1 cellular context compared by ENCODE assay signal in the genomic region with DNA sequence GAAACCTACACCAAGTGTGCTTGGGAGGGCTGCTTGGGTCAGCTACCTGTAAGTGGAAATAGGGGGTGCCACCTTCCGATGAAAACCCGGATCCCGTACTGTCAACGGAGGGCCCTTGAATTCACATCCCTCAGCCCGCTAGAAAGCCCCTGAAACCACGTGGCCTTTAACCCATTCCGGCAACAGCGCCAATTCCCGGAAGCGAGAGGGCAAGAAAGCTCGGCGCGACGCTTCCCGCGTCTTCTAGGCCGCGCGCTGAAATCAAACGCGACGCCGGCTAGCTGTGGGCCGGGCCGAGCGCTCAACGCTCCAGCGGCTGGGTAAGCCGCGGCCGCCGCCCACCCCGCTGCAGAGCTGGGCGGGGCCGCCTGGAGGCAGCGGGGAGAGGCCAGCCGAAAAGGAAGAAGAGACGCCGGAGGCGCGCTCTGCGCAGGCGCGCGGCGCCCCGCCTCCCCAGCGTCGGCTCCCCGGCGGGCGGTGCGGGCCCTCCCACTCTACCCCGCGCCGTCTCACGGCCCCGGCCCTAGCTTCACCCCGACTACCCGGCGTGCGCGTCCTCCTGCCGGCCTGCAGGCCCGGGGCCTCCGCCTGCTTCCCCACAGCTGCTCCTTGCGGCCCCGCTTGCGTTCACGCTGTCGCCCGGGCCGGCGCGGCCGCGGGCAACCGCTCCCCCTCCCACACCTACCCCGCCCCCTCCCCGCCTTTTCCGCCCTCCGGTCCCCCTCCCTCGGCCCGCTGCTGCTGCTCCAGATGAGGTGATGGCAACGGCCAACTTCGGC.
TF ChIP-seq lines count a peak whose summit lies in the region.

A gene (plus strand): TSS at position 492 of the 779 bp plus-strand sequence. CDS start 267 bp downstream, at position 759.

TF ChIP-seq in HEK293, 187 proteins besides CTCF, POLR2A, EP300 and RAD21 (continued from another document and continues in another):
- TF ChIP-seq, protein P1, sequence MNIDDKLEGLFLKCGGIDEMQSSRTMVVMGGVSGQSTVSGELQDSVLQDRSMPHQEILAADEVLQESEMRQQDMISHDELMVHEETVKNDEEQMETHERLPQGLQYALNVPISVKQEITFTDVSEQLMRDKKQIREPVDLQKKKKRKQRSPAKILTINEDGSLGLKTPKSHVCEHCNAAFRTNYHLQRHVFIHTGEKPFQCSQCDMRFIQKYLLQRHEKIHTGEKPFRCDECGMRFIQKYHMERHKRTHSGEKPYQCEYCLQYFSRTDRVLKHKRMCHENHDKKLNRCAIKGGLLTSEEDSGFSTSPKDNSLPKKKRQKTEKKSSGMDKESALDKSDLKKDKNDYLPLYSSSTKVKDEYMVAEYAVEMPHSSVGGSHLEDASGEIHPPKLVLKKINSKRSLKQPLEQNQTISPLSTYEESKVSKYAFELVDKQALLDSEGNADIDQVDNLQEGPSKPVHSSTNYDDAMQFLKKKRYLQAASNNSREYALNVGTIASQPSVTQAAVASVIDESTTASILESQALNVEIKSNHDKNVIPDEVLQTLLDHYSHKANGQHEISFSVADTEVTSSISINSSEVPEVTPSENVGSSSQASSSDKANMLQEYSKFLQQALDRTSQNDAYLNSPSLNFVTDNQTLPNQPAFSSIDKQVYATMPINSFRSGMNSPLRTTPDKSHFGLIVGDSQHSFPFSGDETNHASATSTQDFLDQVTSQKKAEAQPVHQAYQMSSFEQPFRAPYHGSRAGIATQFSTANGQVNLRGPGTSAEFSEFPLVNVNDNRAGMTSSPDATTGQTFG (tag by site-specific recombination; IDR thresholded peaks at IDR 0.05; ENCODE audit: borderline replicate concordance), result no peak
- no peak for TF ChIP-seq ZNF658 (tag by site-specific recombination; IDR thresholded peaks at IDR 0.05)
- no peak for TF ChIP-seq ZNF664 (tag by site-specific recombination; IDR thresholded peaks at IDR 0.05)
- TF ChIP-seq ZNF114 (tag by site-specific recombination; IDR thresholded peaks at IDR 0.05), result no peak
- TF ChIP-seq, protein P2, sequence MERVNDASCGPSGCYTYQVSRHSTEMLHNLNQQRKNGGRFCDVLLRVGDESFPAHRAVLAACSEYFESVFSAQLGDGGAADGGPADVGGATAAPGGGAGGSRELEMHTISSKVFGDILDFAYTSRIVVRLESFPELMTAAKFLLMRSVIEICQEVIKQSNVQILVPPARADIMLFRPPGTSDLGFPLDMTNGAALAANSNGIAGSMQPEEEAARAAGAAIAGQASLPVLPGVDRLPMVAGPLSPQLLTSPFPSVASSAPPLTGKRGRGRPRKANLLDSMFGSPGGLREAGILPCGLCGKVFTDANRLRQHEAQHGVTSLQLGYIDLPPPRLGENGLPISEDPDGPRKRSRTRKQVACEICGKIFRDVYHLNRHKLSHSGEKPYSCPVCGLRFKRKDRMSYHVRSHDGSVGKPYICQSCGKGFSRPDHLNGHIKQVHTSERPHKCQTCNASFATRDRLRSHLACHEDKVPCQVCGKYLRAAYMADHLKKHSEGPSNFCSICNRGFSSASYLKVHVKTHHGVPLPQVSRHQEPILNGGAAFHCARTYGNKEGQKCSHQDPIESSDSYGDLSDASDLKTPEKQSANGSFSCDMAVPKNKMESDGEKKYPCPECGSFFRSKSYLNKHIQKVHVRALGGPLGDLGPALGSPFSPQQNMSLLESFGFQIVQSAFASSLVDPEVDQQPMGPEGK (tag by site-specific recombination; IDR thresholded peaks at IDR 0.05), result peak; percentile 21; the same call in 1 of the 2 replicates
- TF ChIP-seq, protein P3, sequence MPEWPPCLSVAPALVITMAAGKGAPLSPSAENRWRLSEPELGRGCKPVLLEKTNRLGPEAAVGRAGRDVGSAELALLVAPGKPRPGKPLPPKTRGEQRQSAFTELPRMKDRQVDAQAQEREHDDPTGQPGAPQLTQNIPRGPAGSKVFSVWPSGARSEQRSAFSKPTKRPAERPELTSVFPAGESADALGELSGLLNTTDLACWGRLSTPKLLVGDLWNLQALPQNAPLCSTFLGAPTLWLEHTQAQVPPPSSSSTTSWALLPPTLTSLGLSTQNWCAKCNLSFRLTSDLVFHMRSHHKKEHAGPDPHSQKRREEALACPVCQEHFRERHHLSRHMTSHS (tag by site-specific recombination; IDR thresholded peaks at IDR 0.05), result no peak
- TF ChIP-seq ZNF549 (tag by site-specific recombination; IDR thresholded peaks at IDR 0.05), result no peak
- peak; percentile 67 for TF ChIP-seq ZNF2 (tag by site-specific recombination; IDR thresholded peaks at IDR 0.05)
- peak; percentile 58; the same call in 1 of the 2 replicates for TF ChIP-seq ZNF366 (tag by site-specific recombination; conservative IDR thresholded peaks at IDR 0.05)
- TF ChIP-seq ZNF146 (tag by site-specific recombination; IDR thresholded peaks at IDR 0.05), result no peak
- 0 out of 2 replicates have a peak, but pooled peaks have one; percentile 12 for TF ChIP-seq ZNF843 (tag by site-specific recombination; IDR thresholded peaks at IDR 0.05)
- no peak for TF ChIP-seq ZNF701 (tag by site-specific recombination; IDR thresholded peaks at IDR 0.05)
- TF ChIP-seq, protein P4, sequence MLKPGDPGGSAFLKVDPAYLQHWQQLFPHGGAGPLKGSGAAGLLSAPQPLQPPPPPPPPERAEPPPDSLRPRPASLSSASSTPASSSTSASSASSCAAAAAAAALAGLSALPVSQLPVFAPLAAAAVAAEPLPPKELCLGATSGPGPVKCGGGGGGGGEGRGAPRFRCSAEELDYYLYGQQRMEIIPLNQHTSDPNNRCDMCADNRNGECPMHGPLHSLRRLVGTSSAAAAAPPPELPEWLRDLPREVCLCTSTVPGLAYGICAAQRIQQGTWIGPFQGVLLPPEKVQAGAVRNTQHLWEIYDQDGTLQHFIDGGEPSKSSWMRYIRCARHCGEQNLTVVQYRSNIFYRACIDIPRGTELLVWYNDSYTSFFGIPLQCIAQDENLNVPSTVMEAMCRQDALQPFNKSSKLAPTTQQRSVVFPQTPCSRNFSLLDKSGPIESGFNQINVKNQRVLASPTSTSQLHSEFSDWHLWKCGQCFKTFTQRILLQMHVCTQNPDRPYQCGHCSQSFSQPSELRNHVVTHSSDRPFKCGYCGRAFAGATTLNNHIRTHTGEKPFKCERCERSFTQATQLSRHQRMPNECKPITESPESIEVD (tag by site-specific recombination; IDR thresholded peaks at IDR 0.05), result no peak
- TF ChIP-seq ZNF621 (tag by site-specific recombination; IDR thresholded peaks at IDR 0.05), result no peak
- TF ChIP-seq TRIM28 (IDR thresholded peaks at IDR 0.05; ENCODE audit: borderline replicate concordance, low read length), result no peak
- peak; percentile 38; the same call in 1 of the 2 replicates for TF ChIP-seq KLF1 (tag by site-specific recombination; IDR thresholded peaks at IDR 0.05)
- TF ChIP-seq, protein P5, sequence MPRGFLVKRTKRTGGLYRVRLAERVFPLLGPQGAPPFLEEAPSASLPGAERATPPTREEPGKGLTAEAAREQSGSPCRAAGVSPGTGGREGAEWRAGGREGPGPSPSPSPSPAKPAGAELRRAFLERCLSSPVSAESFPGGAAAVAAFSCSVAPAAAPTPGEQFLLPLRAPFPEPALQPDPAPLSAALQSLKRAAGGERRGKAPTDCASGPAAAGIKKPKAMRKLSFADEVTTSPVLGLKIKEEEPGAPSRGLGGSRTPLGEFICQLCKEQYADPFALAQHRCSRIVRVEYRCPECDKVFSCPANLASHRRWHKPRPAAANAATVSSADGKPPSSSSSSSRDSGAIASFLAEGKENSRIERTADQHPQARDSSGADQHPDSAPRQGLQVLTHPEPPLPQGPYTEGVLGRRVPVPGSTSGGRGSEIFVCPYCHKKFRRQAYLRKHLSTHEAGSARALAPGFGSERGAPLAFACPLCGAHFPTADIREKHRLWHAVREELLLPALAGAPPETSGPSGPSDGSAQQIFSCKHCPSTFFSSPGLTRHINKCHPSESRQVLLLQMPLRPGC (tag by site-specific recombination; IDR thresholded peaks at IDR 0.05), result no peak
- no peak for TF ChIP-seq WT1 (tag by site-specific recombination; IDR thresholded peaks at IDR 0.05)
- peak; percentile 97 for TF ChIP-seq KLF10 (tag by site-specific recombination; IDR thresholded peaks at IDR 0.05)
- TF ChIP-seq EGR2 (tag by site-specific recombination; IDR thresholded peaks at IDR 0.05; ENCODE audit: low read depth), result no peak
- peak; percentile 87 for TF ChIP-seq KLF9 (tag by site-specific recombination; IDR thresholded peaks at IDR 0.05; ENCODE audit: low read depth)
- TF ChIP-seq REPIN1 (tag by site-specific recombination; IDR thresholded peaks at IDR 0.05; ENCODE audit: low read depth), result no peak
- 0 out of 2 replicates have a peak, but pooled peaks have one; percentile 15 for TF ChIP-seq ZBTB7A (tag by site-specific recombination; IDR thresholded peaks at IDR 0.05; ENCODE audit: low read depth)
- TF ChIP-seq ZNF324 (tag by site-specific recombination; IDR thresholded peaks at IDR 0.05), result peak; percentile 81
- no peak for TF ChIP-seq ZNF654 (tag by site-specific recombination; IDR thresholded peaks at IDR 0.05; ENCODE audit: low read depth)
- TF ChIP-seq ZSCAN23 (tag by site-specific recombination; IDR thresholded peaks at IDR 0.05), result no peak
- no peak for TF ChIP-seq ZNF157 (tag by site-specific recombination; IDR thresholded peaks at IDR 0.05)
- no peak for TF ChIP-seq ZNF423 (tag by site-specific recombination; IDR thresholded peaks at IDR 0.05)
- TF ChIP-seq ZNF416 (tag by site-specific recombination; IDR thresholded peaks at IDR 0.05), result no peak
- TF ChIP-seq GLIS2 (tag by site-specific recombination; IDR thresholded peaks at IDR 0.05), result no peak
- peak; percentile 67 for TF ChIP-seq ZFHX2 (tag by site-specific recombination; conservative IDR thresholded peaks at IDR 0.05)
- TF ChIP-seq ZNF473 (tag by site-specific recombination; IDR thresholded peaks at IDR 0.05), result no peak
- no peak for TF ChIP-seq ZNF514 (tag by site-specific recombination; IDR thresholded peaks at IDR 0.05)
- TF ChIP-seq ZFP37 (tag by site-specific recombination; IDR thresholded peaks at IDR 0.05), result 0 out of 2 replicates have a peak, but pooled peaks have one; percentile 39
- peak; percentile 77 for TF ChIP-seq ZNF610 (tag by site-specific recombination; IDR thresholded peaks at IDR 0.05; ENCODE audit: borderline replicate concordance)
- TF ChIP-seq, protein P6, sequence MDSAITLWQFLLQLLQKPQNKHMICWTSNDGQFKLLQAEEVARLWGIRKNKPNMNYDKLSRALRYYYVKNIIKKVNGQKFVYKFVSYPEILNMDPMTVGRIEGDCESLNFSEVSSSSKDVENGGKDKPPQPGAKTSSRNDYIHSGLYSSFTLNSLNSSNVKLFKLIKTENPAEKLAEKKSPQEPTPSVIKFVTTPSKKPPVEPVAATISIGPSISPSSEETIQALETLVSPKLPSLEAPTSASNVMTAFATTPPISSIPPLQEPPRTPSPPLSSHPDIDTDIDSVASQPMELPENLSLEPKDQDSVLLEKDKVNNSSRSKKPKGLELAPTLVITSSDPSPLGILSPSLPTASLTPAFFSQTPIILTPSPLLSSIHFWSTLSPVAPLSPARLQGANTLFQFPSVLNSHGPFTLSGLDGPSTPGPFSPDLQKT (IDR thresholded peaks at IDR 0.05; ENCODE audit: borderline replicate concordance, low read depth, low read length), result no peak
- TF ChIP-seq ZNF510 (tag by site-specific recombination; IDR thresholded peaks at IDR 0.05; ENCODE audit: insufficient replicate concordance), result no peak
- no peak; the same call in 1 of the 2 replicates for TF ChIP-seq ZNF76 (tag by site-specific recombination; IDR thresholded peaks at IDR 0.05; ENCODE audit: borderline replicate concordance, low read depth)
- TF ChIP-seq ZNF274 (IDR thresholded peaks at IDR 0.05; ENCODE audit: low read length), result no peak
- no peak for TF ChIP-seq ZNF274 (tag by site-specific recombination; IDR thresholded peaks at IDR 0.05; ENCODE audit: borderline replicate concordance)
- no peak for TF ChIP-seq ZNF239 (tag by site-specific recombination; IDR thresholded peaks at IDR 0.05)
- no peak for TF ChIP-seq BCL11A (tag by site-specific recombination; IDR thresholded peaks at IDR 0.05; ENCODE audit: low read depth)
- no peak for TF ChIP-seq ZNF248 (tag by site-specific recombination; IDR thresholded peaks at IDR 0.05)
- TF ChIP-seq PRDM1 (tag by site-specific recombination; IDR thresholded peaks at IDR 0.05), result 0 out of 2 replicates have a peak, but pooled peaks have one; percentile 44
- TF ChIP-seq ZNF830 (tag by site-specific recombination; IDR thresholded peaks at IDR 0.05; ENCODE audit: low read depth), result no peak
- no peak for TF ChIP-seq ZNF670 (tag by site-specific recombination; IDR thresholded peaks at IDR 0.05; ENCODE audit: low read depth)
- TF ChIP-seq, protein P7, sequence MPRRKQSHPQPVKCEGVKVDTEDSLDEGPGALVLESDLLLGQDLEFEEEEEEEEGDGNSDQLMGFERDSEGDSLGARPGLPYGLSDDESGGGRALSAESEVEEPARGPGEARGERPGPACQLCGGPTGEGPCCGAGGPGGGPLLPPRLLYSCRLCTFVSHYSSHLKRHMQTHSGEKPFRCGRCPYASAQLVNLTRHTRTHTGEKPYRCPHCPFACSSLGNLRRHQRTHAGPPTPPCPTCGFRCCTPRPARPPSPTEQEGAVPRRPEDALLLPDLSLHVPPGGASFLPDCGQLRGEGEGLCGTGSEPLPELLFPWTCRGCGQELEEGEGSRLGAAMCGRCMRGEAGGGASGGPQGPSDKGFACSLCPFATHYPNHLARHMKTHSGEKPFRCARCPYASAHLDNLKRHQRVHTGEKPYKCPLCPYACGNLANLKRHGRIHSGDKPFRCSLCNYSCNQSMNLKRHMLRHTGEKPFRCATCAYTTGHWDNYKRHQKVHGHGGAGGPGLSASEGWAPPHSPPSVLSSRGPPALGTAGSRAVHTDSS (tag by site-specific recombination; IDR thresholded peaks at IDR 0.05), result no peak
- no peak; the same call in 1 of the 2 replicates for TF ChIP-seq KLF16 (tag by site-specific recombination; IDR thresholded peaks at IDR 0.05)
- no peak; the same call in 1 of the 2 replicates for TF ChIP-seq HOXD13 (CRISPR knock-in tag; IDR thresholded peaks at IDR 0.05; ENCODE audit: borderline replicate concordance)
- peak; percentile 55 for TF ChIP-seq SP3 (tag by site-specific recombination; IDR thresholded peaks at IDR 0.05)
- TF ChIP-seq ZNF354C (tag by site-specific recombination; IDR thresholded peaks at IDR 0.05; ENCODE audit: borderline replicate concordance, low read depth), result no peak
- TF ChIP-seq ZNF768 (tag by site-specific recombination; IDR thresholded peaks at IDR 0.05), result no peak
- TF ChIP-seq ZBTB1 (tag by site-specific recombination; IDR thresholded peaks at IDR 0.05), result peak; percentile 15; the same call in 1 of the 2 replicates
- no peak for TF ChIP-seq ZNF211 (tag by site-specific recombination; IDR thresholded peaks at IDR 0.05; ENCODE audit: low read depth)
- peak; percentile 83 for TF ChIP-seq ZSCAN30 (tag by site-specific recombination; IDR thresholded peaks at IDR 0.05)
- peak; percentile 77 for TF ChIP-seq ZBTB8A (tag by site-specific recombination; IDR thresholded peaks at IDR 0.05)
- no peak for TF ChIP-seq ZNF426 (tag by site-specific recombination; IDR thresholded peaks at IDR 0.05)
